1 cellular context compared by ENCODE assay signal in the genomic region with DNA sequence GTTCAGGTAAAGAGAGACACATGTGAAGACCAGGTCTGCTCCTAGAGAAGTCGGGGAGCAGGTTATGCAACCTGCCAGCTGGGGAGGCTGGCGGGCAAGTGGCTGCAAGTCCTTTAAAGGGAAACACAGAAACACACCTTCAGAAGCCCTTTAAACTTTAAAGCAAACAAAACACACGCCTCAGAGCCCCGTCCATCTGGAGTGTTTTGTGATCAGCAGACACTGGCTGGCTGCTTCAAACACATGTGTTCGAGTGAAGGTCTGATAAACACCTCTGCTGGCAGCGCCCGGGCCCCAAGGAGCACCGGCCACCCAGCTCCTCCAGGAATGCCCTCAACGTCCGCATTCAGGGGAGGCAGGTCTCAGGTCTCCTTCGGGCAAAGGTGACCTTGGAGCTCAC.
TF ChIP-seq lines count a peak whose summit lies in the region.

No MANE protein-coding gene starts in this region.

TF ChIP-seq in GM23338, 12 proteins besides CTCF, POLR2A, EP300 and RAD21 (continued from another document):
- TF ChIP-seq, protein P1, sequence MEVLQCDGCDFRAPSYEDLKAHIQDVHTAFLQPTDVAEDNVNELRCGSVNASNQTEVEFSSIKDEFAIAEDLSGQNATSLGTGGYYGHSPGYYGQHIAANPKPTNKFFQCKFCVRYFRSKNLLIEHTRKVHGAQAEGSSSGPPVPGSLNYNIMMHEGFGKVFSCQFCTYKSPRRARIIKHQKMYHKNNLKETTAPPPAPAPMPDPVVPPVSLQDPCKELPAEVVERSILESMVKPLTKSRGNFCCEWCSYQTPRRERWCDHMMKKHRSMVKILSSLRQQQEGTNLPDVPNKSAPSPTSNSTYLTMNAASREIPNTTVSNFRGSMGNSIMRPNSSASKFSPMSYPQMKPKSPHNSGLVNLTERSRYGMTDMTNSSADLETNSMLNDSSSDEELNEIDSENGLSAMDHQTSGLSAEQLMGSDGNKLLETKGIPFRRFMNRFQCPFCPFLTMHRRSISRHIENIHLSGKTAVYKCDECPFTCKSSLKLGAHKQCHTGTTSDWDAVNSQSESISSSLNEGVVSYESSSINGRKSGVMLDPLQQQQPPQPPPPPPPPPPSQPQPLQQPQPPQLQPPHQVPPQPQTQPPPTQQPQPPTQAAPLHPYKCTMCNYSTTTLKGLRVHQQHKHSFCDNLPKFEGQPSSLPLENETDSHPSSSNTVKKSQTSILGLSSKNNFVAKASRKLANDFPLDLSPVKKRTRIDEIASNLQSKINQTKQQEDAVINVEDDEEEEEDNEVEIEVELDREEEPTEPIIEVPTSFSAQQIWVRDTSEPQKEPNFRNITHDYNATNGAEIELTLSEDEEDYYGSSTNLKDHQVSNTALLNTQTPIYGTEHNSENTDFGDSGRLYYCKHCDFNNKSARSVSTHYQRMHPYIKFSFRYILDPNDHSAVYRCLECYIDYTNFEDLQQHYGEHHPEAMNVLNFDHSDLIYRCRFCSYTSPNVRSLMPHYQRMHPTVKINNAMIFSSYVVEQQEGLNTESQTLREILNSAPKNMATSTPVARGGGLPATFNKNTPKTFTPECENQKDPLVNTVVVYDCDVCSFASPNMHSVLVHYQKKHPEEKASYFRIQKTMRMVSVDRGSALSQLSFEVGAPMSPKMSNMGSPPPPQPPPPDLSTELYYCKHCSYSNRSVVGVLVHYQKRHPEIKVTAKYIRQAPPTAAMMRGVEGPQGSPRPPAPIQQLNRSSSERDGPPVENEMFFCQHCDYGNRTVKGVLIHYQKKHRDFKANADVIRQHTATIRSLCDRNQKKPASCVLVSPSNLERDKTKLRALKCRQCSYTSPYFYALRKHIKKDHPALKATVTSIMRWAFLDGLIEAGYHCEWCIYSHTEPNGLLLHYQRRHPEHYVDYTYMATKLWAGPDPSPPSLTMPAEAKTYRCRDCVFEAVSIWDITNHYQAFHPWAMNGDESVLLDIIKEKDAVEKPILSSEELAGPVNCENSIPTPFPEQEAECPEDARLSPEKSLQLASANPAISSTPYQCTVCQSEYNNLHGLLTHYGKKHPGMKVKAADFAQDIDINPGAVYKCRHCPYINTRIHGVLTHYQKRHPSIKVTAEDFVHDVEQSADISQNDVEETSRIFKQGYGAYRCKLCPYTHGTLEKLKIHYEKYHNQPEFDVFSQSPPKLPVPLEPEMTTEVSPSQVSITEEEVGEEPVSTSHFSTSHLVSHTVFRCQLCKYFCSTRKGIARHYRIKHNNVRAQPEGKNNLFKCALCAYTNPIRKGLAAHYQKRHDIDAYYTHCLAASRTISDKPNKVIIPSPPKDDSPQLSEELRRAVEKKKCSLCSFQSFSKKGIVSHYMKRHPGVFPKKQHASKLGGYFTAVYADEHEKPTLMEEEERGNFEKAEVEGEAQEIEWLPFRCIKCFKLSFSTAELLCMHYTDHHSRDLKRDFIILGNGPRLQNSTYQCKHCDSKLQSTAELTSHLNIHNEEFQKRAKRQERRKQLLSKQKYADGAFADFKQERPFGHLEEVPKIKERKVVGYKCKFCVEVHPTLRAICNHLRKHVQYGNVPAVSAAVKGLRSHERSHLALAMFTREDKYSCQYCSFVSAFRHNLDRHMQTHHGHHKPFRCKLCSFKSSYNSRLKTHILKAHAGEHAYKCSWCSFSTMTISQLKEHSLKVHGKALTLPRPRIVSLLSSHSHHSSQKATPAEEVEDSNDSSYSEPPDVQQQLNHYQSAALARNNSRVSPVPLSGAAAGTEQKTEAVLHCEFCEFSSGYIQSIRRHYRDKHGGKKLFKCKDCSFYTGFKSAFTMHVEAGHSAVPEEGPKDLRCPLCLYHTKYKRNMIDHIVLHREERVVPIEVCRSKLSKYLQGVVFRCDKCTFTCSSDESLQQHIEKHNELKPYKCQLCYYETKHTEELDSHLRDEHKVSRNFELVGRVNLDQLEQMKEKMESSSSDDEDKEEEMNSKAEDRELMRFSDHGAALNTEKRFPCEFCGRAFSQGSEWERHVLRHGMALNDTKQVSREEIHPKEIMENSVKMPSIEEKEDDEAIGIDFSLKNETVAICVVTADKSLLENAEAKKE (CRISPR knock-in tag; IDR thresholded peaks at IDR 0.05) = no peak
- no peak for TF ChIP-seq JUNB (IDR thresholded peaks at IDR 0.05; ENCODE audit: unreplicated experiment)
TF ChIP-seq in GM23338: peak in this region for 0.
